In genomic region chrX:135520553-135521404, GRCh38 we compare ENCODE assay signal across 8 cellular contexts. TPM values are rescaled to one million over a fixed set of nuclear protein-coding genes. Genes with fewer than 3 reads are reported as not detected.
DNase-seq lines count a peak whose midpoint lies in the region; ATAC-seq and FAIRE-seq lines count a peak whose summit lies in the region.

TSS of gene INTS6L (plus strand) at chrX:135520660. CDS start at chrX:135520993, 333 bp downstream.

- DNase-seq in Daoy (ENCODE audit: low read depth) (peak; percentile 88), KBM-7 (peak; percentile 98), SK-N-DZ (ENCODE audit: low spot score) (peak; percentile 91), frontal cortex (ENCODE audit: low spot score in 2 of 2) (peak; percentile 52 to 54), non-pigmented ciliary epithelial cell (ENCODE audit: low read depth) (peak; percentile 61), superior temporal gyrus (ENCODE audit: extremely low spot score) (peak; percentile 91)
- DNase-seq in activated naive CD4-positive, alpha-beta T cell treated with Interleukin-2 at 50 U/mL for 16 hours = peak; percentile 84

- peak; percentile 78 for ATAC-seq in GM21619 (IDR thresholded peaks at IDR 0.05; ENCODE audit: unreplicated experiment)

- no peak for FAIRE-seq in frontal cortex (lab: Jason Lieb, UNC)

- in situ Hi-C loops in KBM-7 (cut with MboI; ENCODE audit: low pct_unique_long_range_greater_than_20kb, low sequenced_read_pairs) = no loop called here

RNA-seq across cellular contexts. Expression of gene INTS6L, which starts in this region (rescaled TPM):
- total RNA-seq in Daoy (2014; rRNA removed; shearing (Covaris generic)) = 4.0 and 5.6 TPM in 2 replicates
- 7.2 and 10.5 TPM in 2 replicates for polyA plus RNA-seq in SK-N-DZ (2014; cell fraction: cytosol; rRNA removed)
- polyA plus RNA-seq in SK-N-DZ (2014; cell fraction: nucleus; rRNA removed) = 58.3 and 75.2 TPM in 2 replicates
- total RNA-seq in frontal cortex = 30.6 TPM

Comparison
In these comparisons a context has a peak if more than half of its experiments do, and no peak if none do; other contexts are left out.
1. Peak in every context shown above with its lines: DNase-seq and ATAC-seq.